Comparison of ENCODE assay signal across 20 cellular contexts in genomic region chr5:6518298-6519057, GRCh38.
"Had no signal": no experiment of that assay in that cellular context is flagged by ENCODE, and none has a peak within 500 bp of the region (broad histone marks: within the 10 kb centered on the region; RNA-seq: fewer than 3 reads in every experiment).

No MANE protein-coding gene starts in this region.

- H3K27me3 ChIP-seq: gastrocnemius medialis, pancreas, testis had no signal

- H3K4me3 ChIP-seq: dorsolateral prefrontal cortex, gastrocnemius medialis, left lung, lower lobe of right lung, pancreas, testis, tibial artery had no signal

- H3K4me1 ChIP-seq: gastrocnemius medialis, left lung, lower lobe of right lung, testis, tibial artery had no signal

- ATAC-seq: esophagus mucosa; left lung; lower lobe of right lung; naive thymus-derived CD8-positive, alpha-beta T cell; sciatic nerve; stimulated activated naive CD8-positive, alpha-beta T cell treated with anti-CD3 and anti-CD28 coated beads, Interleukin-15, Interleukin-2, amounts not matched to agents 100 U/mL and 50 U/mL, for 24 hours had no signal

- DNase-seq: cerebellar nuclear complex; dorsolateral prefrontal cortex; effector CD4-positive, alpha-beta T cell; foreskin fibroblast; gastrocnemius medialis; head of caudate nucleus; kidney; left lung; lower lobe of right lung; naive thymus-derived CD8-positive, alpha-beta T cell; pancreas; stimulated activated CD4-positive, alpha-beta T cell treated with anti-CD3 and anti-CD28 coated beads, Interleukin-4, amount 100 ng/mL, for 4 hours; stimulated activated naive CD8-positive, alpha-beta T cell treated with anti-CD3 and anti-CD28 coated beads, Interleukin-15, Interleukin-2, amounts not matched to agents 100 U/mL and 50 U/mL, for 24 hours; substantia nigra; testis; tibial artery had no signal

- H3K9me3 ChIP-seq: gastrocnemius medialis, left lung, lower lobe of right lung, neutrophil, pancreas, testis, tibial artery had no signal

- H3K27ac ChIP-seq: dorsolateral prefrontal cortex, epithelial cell of prostate, gastrocnemius medialis, left lung, lower lobe of right lung, neutrophil, pancreas, testis, tibial artery had no signal

- H3K36me3 ChIP-seq: gastrocnemius medialis, left lung, lower lobe of right lung, neutrophil, pancreas, tibial artery had no signal
